ENCODE assay signal across 10 cellular contexts in genomic region chr7:155372782-155373358, GRCh38.
DNase-seq lines count a peak whose midpoint lies in the region; ATAC-seq, FAIRE-seq and TF ChIP-seq lines count a peak whose summit lies in the region.
"Had no signal": no experiment of that assay in that cellular context is flagged by ENCODE, and none has a peak within 500 bp of the region (broad histone marks: within the 10 kb centered on the region; RNA-seq: fewer than 3 reads in every experiment).

No MANE protein-coding gene starts in this region.

- POLR2A ChIA-PET in AG04449 (lab: Yijun Ruan, JAX) (no interaction called here), GM12878 (lab: Charles Lee) (no interaction called here)

- H3K36me3 ChIP-seq in GM12878 (ENCODE audit: control insufficient read depth in 2 of 2, insufficient read depth in 2 of 2, low read length in 1 of 2) = no peaks in the 10 kb centered on the region
- H3K36me3 ChIP-seq: SJSA1 had no signal

- peaks cover 13 to 50% of the 10 kb centered on the region in 2 experiments for H3K27me3 ChIP-seq in GM12878 (replicated peaks in 1 of 2; ENCODE audit: control insufficient read depth in 2 of 2, insufficient read depth in 2 of 2, low read length in 1 of 2)

- WGBS in GM12878 (ENCODE audit: insufficient coverage, insufficient replicate concordance, low lambda C conversion rate, missing lambda C conversion rate) = 10% methylated on average over 28 of the region's 28 CpGs

- ATAC-seq in GM18502 (IDR thresholded peaks at IDR 0.05; ENCODE audit: poor library complexity, unreplicated experiment) (peak; percentile 15), GM12878 (peak; percentile 37)
- no peak for ATAC-seq in natural killer cell treated with Interleukin-12 subunit alpha and Interleukin-12 subunit beta and Interleukin-15 and Interleukin-18, amount 100 ng/mL, for 72 hours
- ATAC-seq: esophagus mucosa had no signal

- peak overlapping the region; percentile 82 for H3K4me3 Mint-ChIP-seq in natural killer cell treated with Interleukin-12 subunit alpha and Interleukin-12 subunit beta and Interleukin-15 and Interleukin-18, amount 100 ng/mL, for 72 hours

- H3K27ac ChIP-seq in GM12878 (ENCODE audit: control insufficient read depth, insufficient read depth) = no peak overlapping the region
- H3K27ac ChIP-seq: SJSA1 had no signal

- no peaks in the 10 kb centered on the region for H4K20me1 ChIP-seq in GM12878 (ENCODE audit: control insufficient read depth, insufficient read depth)

- TF ChIP-seq POLR2A in GM12878 (IDR thresholded peaks at IDR 0.05; ENCODE audit: low read depth, low read length) = no peak

- no peak overlapping the region for H2AFZ ChIP-seq in GM12878 (ENCODE audit: control insufficient read depth, low read depth, low read length)

- H3K4me1 Mint-ChIP-seq in natural killer cell treated with Interleukin-12 subunit alpha and Interleukin-12 subunit beta and Interleukin-15 and Interleukin-18, amount 100 ng/mL, for 72 hours (ENCODE audit: low read depth in 2 of 2) = peaks cover 23 to 27% of the 10 kb centered on the region in 2 donors

- RAD21 ChIA-PET in GM12878 (lab: Charles Lee; ENCODE audit: unreplicated experiment) = no interaction called here

- no peak overlapping the region for H3K27ac Mint-ChIP-seq in natural killer cell treated with Interleukin-12 subunit alpha and Interleukin-12 subunit beta and Interleukin-15 and Interleukin-18, amount 100 ng/mL, for 72 hours

- in situ Hi-C loops in GM12878 (cut with MboI) = no loop called here

- TF ChIP-seq EP300 in GM12878 (IDR thresholded peaks at IDR 0.05; ENCODE audit: borderline replicate concordance in 1 of 2, control insufficient read depth in 1 of 2, low read depth in 2 of 2, low read length in 2 of 2) = no peak

- no peaks in the 10 kb centered on the region; the same call in 2 of the 3 replicates for H3K9me3 ChIP-seq in GM12878 (replicated peaks; ENCODE audit: control insufficient read depth, insufficient read depth, low read length)

- no TSS peak for BruUV-seq in GM12878 (replicated peaks; lab: Mats Ljungman, UMichigan)

- DNase-seq in AG04449 (ENCODE audit: low read depth, low spot score) = no peak
- DNase-seq in GM12878 (ENCODE audit: low read depth, low spot score) = no peak
- DNase-seq in natural killer cell treated with Interleukin-12 subunit alpha and Interleukin-12 subunit beta and Interleukin-15 and Interleukin-18, amount 100 ng/mL, for 72 hours (ENCODE audit: low spot score) = no peak
- no peak for DNase-seq in DMS153 (lab: John Stamatoyannopoulos, UW)
- no peak for DNase-seq in stimulated activated CD4-positive, alpha-beta T cell treated with anti-CD3 and anti-CD28 coated beads, Interleukin-15, amount 100 ng/mL, for 24 hours
- no peak for DNase-seq in NCI-H2107 treated with DMSO at 0.1 percent for 48 hours (lab: John Stamatoyannopoulos, UW; ENCODE audit: unreplicated experiment)
- DNase-seq in superior temporal gyrus (ENCODE audit: extremely low spot score) = no peak

- FAIRE-seq in GM12878 (lab: Jason Lieb, UNC) = no peak

- H3K4me2 ChIP-seq in GM12878 (ENCODE audit: control insufficient read depth, insufficient read depth) = peak overlapping the region; percentile 35

- intact Hi-C loops in GM12878 (cut with micrococcal nuclease; ENCODE audit: unreplicated experiment) = no loop called here

- H3K79me2 ChIP-seq in GM12878 (ENCODE audit: control insufficient read depth, insufficient read depth, low read length) = no peaks in the 10 kb centered on the region

- SMC1A ChIA-PET in GM12878 (lab: Charles Lee; ENCODE audit: uncharacterized antibody, unreplicated experiment) = no interaction called here

- peaks cover 56 to 79% of the 10 kb centered on the region in 2 donors for H3K27me3 Mint-ChIP-seq in natural killer cell treated with Interleukin-12 subunit alpha and Interleukin-12 subunit beta and Interleukin-15 and Interleukin-18, amount 100 ng/mL, for 72 hours

- CTCF ChIA-PET in AG04449 (lab: Yijun Ruan, JAX) (interaction anchor here (0.7 to 2.0 kb wide), 7 partner anchors 8 to 445 kb away, joined by 3 to 8 read pairs (median 3); no protein-coding TSS in a partner anchor), GM12878 (lab: Yijun Ruan, JAX) (interaction anchor here (0.7 to 3.9 kb wide), 2 partner anchors 197 to 445 kb away, joined by 4 to 10 read pairs; no protein-coding TSS in a partner anchor)

- H3K4me3 ChIP-seq in AG04449 (ENCODE audit: low read depth, low read length) = peak overlapping the region; percentile 2; the same call in 1 of the 2 replicates
- peak overlapping the region; percentile 36; the same call in 1 of the 2 replicates for H3K4me3 ChIP-seq in GM12878
- H3K4me3 ChIP-seq: SJSA1 had no signal

- peaks cover 4% of the 10 kb centered on the region for H3K4me1 ChIP-seq in GM12878 (ENCODE audit: control insufficient read depth, insufficient read depth, low read length)
- H3K4me1 ChIP-seq: SJSA1 had no signal

- peaks cover 5% of the 10 kb centered on the region for H3K36me3 Mint-ChIP-seq in natural killer cell treated with Interleukin-12 subunit alpha and Interleukin-12 subunit beta and Interleukin-15 and Interleukin-18, amount 100 ng/mL, for 72 hours

- H3K9ac ChIP-seq in GM12878 (ENCODE audit: control insufficient read depth, insufficient read depth, low read length) = no peak overlapping the region

- no peak for TF ChIP-seq RAD21 in GM12878 (IDR thresholded peaks at IDR 0.05; ENCODE audit: insufficient read depth, low read depth, low read length)

- TF ChIP-seq CTCF in AG04449 (IDR thresholded peaks at IDR 0.05; ENCODE audit: insufficient read depth, low read length, missing control alignments) (no peak), GM12878 (IDR thresholded peaks at IDR 0.05 in 2 of 3, conservative IDR thresholded peaks at IDR 0.05 in 1 of 3; ENCODE audit: control insufficient read depth in 2 of 3, extremely low read depth in 1 of 3, insufficient read depth in 1 of 3, low read depth in 3 of 3, low read length in 3 of 3) (no peak)

- no peaks in the 10 kb centered on the region for H3K9me3 Mint-ChIP-seq in natural killer cell treated with Interleukin-12 subunit alpha and Interleukin-12 subunit beta and Interleukin-15 and Interleukin-18, amount 100 ng/mL, for 72 hours

TF ChIP-seq in GM12878, 131 proteins besides CTCF, POLR2A, EP300 and RAD21 (continues in another document):
- no peak for TF ChIP-seq NFIC (IDR thresholded peaks at IDR 0.05; ENCODE audit: low read depth, low read length)
- no peak for TF ChIP-seq CUX1 (IDR thresholded peaks at IDR 0.05; ENCODE audit: insufficient replicate concordance, low read depth, low read length)
- no peak for TF ChIP-seq SRF (IDR thresholded peaks at IDR 0.05; ENCODE audit: low read depth in 2 of 2, low read length in 2 of 2)

Comparison
In these comparisons a context has a peak if more than half of its experiments do, and no peak if none do; other contexts are left out.
1. ATAC-seq: peak in GM18502 (single experiment) and GM12878 (single experiment); none in natural killer cell treated with Interleukin-12 subunit alpha and Interleukin-12 subunit beta and Interleukin-15 and Interleukin-18, amount 100 ng/mL, for 72 hours (0 of 2).